26 cellular contexts compared by ENCODE assay signal in the genomic region with DNA sequence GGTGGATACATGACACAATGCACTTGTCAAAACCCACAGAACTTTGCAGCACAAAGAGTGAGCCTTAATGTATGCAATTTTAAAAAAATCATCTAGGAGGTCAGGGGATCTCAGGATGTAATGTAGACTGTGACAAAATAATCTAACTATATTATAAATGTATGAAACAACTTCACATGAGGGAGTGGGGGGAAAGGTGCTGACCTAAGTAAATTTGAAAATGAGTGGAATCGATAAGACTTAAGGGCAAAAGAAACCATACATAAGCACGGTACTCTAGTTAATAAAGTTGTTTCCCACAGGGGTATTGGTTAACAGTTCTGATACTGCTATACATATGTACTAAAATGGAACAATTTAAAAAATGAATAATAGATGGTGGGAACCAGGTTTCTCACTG.
DNase-seq lines count a peak whose midpoint lies in the region; ATAC-seq, FAIRE-seq and TF ChIP-seq lines count a peak whose summit lies in the region.
"Had no signal": no experiment of that assay in that cellular context is flagged by ENCODE, and none has a peak within 500 bp of the region (broad histone marks: within the 10 kb centered on the region; RNA-seq: fewer than 3 reads in every experiment).

No MANE protein-coding gene starts in this region.

- WGBS in HepG2 (ENCODE audit: low lambda C conversion rate) = 100% methylated on average over 2 of the region's 2 CpGs
- WGBS in right lobe of liver (ENCODE audit: insufficient coverage, low coverage, low lambda C conversion rate, missing lambda C conversion rate) = 95% methylated on average over 2 of the region's 2 CpGs

- H3K27me3 Mint-ChIP-seq in central memory CD8-positive, alpha-beta T cell = no peaks in the 10 kb centered on the region
- H3K27me3 Mint-ChIP-seq: CD4-positive, alpha-beta memory T cell; CD4-positive, CD25-positive, alpha-beta regulatory T cell; CD8-positive, alpha-beta memory T cell had no signal

- TF ChIP-seq EP300 in HepG2 (IDR thresholded peaks at IDR 0.05; ENCODE audit: low read depth in 2 of 2, low read length in 2 of 2) (no peak), HepG2 (CRISPR knock-in tag; IDR thresholded peaks at IDR 0.05; ENCODE audit: borderline replicate concordance) (no peak)

- H3K27ac ChIP-seq in HepG2 (ENCODE audit: extremely low read length, insufficient read depth, low read length) (no peak overlapping the region), right lobe of liver (no peak overlapping the region)
- H3K27ac ChIP-seq: 22Rv1, BLaER1 had no signal

- H3K4me3 ChIP-seq in HepG2 (replicated peaks in 1 of 3; ENCODE audit: insufficient read depth in 1 of 3, low read depth in 2 of 3, low read length in 3 of 3) (no peak overlapping the region), right lobe of liver (no peak overlapping the region)
- H3K4me3 ChIP-seq: BLaER1, GM12878 had no signal

- in situ Hi-C loops in HepG2 (cut with HindIII; ENCODE audit: extremely low pct_ligation_motif_present, low pct_unique_long_range_greater_than_20kb) = no loop called here

- CTCF ChIA-PET in HepG2 (lab: Yijun Ruan, JAX; ENCODE audit: low intra/inter-chr PET ratio, low total read pairs) = no interaction called here

- no peak overlapping the region for H3K9ac ChIP-seq in HepG2 (ENCODE audit: insufficient read depth, low read depth, low read length)
- H3K9ac ChIP-seq: BLaER1 had no signal

- H3K4me2 ChIP-seq in HepG2 (ENCODE audit: low read depth, low read length) = no peak overlapping the region
- H3K4me2 ChIP-seq: BLaER1 had no signal

- POLR2A ChIA-PET in HepG2 (lab: Yijun Ruan, JAX) = no interaction called here

- no peaks in the 10 kb centered on the region for H4K20me1 ChIP-seq in HepG2 (ENCODE audit: insufficient read depth, low read length)
- H4K20me1 ChIP-seq: BLaER1 had no signal

- no peaks in the 10 kb centered on the region for H3K9me3 Mint-ChIP-seq in central memory CD8-positive, alpha-beta T cell
- H3K9me3 Mint-ChIP-seq: CD14-positive monocyte; CD4-positive, alpha-beta memory T cell; CD4-positive, CD25-positive, alpha-beta regulatory T cell; CD8-positive, alpha-beta memory T cell had no signal

- ATAC-seq in HepG2 (no peak), right lobe of liver (no peak)
- no peak for ATAC-seq in central memory CD8-positive, alpha-beta T cell (replicated peaks; ENCODE audit: extremely low read depth, poor library complexity, severe bottlenecking)
- ATAC-seq: GM12878 had no signal

- no peak for TF ChIP-seq RAD21 in HepG2 (CRISPR knock-in tag; IDR thresholded peaks at IDR 0.05)

- H3K4me1 ChIP-seq in HepG2 (ENCODE audit: insufficient read depth, low read length) (peaks cover 32% of the 10 kb centered on the region), right lobe of liver (peaks cover 0 to 15% (median 3%) of the 10 kb centered on the region in 4 donors)
- H3K4me1 ChIP-seq: BE2C had no signal

- no peaks in the 10 kb centered on the region for H3K9me3 ChIP-seq in HepG2 (ENCODE audit: low read length)
- no peaks in the 10 kb centered on the region for H3K9me3 ChIP-seq in right lobe of liver
- H3K9me3 ChIP-seq: BE2C, BLaER1 had no signal

- no peak for TF ChIP-seq POLR2A in HepG2 (IDR thresholded peaks at IDR 0.05; ENCODE audit: insufficient read depth in 1 of 2, low read depth in 2 of 2, low read length in 2 of 2)
- TF ChIP-seq POLR2A in right lobe of liver (IDR thresholded peaks at IDR 0.05) = no peak

- H3K27ac Mint-ChIP-seq in central memory CD8-positive, alpha-beta T cell (ENCODE audit: low read depth) = peak overlapping the region; percentile 10
- H3K27ac Mint-ChIP-seq: CD14-positive monocyte had no signal

- BruUV-seq in HepG2 (replicated peaks; lab: Mats Ljungman, UMichigan) = no TSS peak

- intact Hi-C loops in HepG2 (cut with micrococcal nuclease; ENCODE audit: unreplicated experiment) = no loop called here
- intact Hi-C loops in right lobe of liver (cut with DNase I) = no loop called here

- H3K27me3 ChIP-seq in HepG2 (ENCODE audit: control insufficient read depth in 1 of 2, insufficient read depth in 2 of 2, low read length in 2 of 2) = no peaks in the 10 kb centered on the region
- H3K27me3 ChIP-seq in right lobe of liver = no peaks in the 10 kb centered on the region
- H3K27me3 ChIP-seq: BE2C, BLaER1 had no signal

- FAIRE-seq in HepG2 (lab: Jason Lieb, UNC) = no peak
- FAIRE-seq: G401.6, GM12878, GM12892, GM18507 had no signal

- peaks cover 0 to 6% of the 10 kb centered on the region in 2 experiments; a peak in 2 of 5 replicates for H3K36me3 ChIP-seq in HepG2 (replicated peaks in 1 of 2; ENCODE audit: control insufficient read depth in 1 of 2, insufficient read depth in 2 of 2, low read length in 2 of 2)
- H3K36me3 ChIP-seq in right lobe of liver = no peaks in the 10 kb centered on the region
- H3K36me3 ChIP-seq: BE2C had no signal

- TF ChIP-seq CTCF in HepG2 (CRISPR knock-in tag; IDR thresholded peaks at IDR 0.05) = no peak
- no peak for TF ChIP-seq CTCF in right lobe of liver (IDR thresholded peaks at IDR 0.05)

- H3K4me3 Mint-ChIP-seq in central memory CD8-positive, alpha-beta T cell = no peak overlapping the region
- H3K4me3 Mint-ChIP-seq: CD14-positive monocyte; CD4-positive, CD25-positive, alpha-beta regulatory T cell; CD8-positive, alpha-beta memory T cell had no signal

- no peaks in the 10 kb centered on the region for H3K79me2 ChIP-seq in HepG2 (ENCODE audit: insufficient read depth, low read length)

- no peak for DNase-seq in HepG2 (ENCODE audit: low spot score)
- DNase-seq in right lobe of liver = no peak
- DNase-seq in MV-4-11 (lab: John Stamatoyannopoulos, UW) = peak; percentile 6
- no peak for DNase-seq in central memory CD8-positive, alpha-beta T cell (ENCODE audit: low spot score in 2 of 2)
- no peak for DNase-seq in cerebellar nuclear complex (lab: John Stamatoyannopoulos, UW)
- no peak for DNase-seq in EL
- DNase-seq: ACHN; BE2C; C1 segment of cervical spinal cord; CD4-positive, alpha-beta memory T cell; CD4-positive, CD25-positive, alpha-beta regulatory T cell; CD8-positive, alpha-beta memory T cell; COR-L47; DMS 273 treated with DMSO at 0.1 percent for 48 hours; DMS153; DMS53; DMS79; DND-41; GF-D8 had no signal

- peaks cover 4% of the 10 kb centered on the region for H3K4me1 Mint-ChIP-seq in central memory CD8-positive, alpha-beta T cell
- H3K4me1 Mint-ChIP-seq: CD14-positive monocyte had no signal

- H3K36me3 Mint-ChIP-seq in central memory CD8-positive, alpha-beta T cell (ENCODE audit: insufficient read depth) = peaks cover 26% of the 10 kb centered on the region

- no peak overlapping the region for H2AFZ ChIP-seq in HepG2 (ENCODE audit: low read length)

TF ChIP-seq in HepG2, 621 proteins besides CTCF, POLR2A, EP300 and RAD21:
- 0 out of 2 replicates have a peak, but pooled peaks have one; percentile 25 for TF ChIP-seq MAFF (IDR thresholded peaks at IDR 0.05; ENCODE audit: low read depth, low read length)
- no peak for TF ChIP-seq ARHGAP35 (CRISPR knock-in tag; IDR thresholded peaks at IDR 0.05; ENCODE audit: borderline replicate concordance)
- TF ChIP-seq MAFK (conservative IDR thresholded peaks at IDR 0.05 in 1 of 2, IDR thresholded peaks at IDR 0.05 in 1 of 2; ENCODE audit: low read length in 2 of 2) = peak; percentile 54 to 85
- TF ChIP-seq, protein P1, sequence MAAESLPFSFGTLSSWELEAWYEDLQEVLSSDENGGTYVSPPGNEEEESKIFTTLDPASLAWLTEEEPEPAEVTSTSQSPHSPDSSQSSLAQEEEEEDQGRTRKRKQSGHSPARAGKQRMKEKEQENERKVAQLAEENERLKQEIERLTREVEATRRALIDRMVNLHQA (CRISPR knock-in tag; IDR thresholded peaks at IDR 0.05) = no peak
- no peak for TF ChIP-seq CENPT (CRISPR knock-in tag; IDR thresholded peaks at IDR 0.05; ENCODE audit: low read depth)
- TF ChIP-seq ZNF460 (CRISPR knock-in tag; IDR thresholded peaks at IDR 0.05; ENCODE audit: borderline replicate concordance) = no peak
